In genomic region chr14:52856139-52856538, GRCh38 we compare ENCODE assay signal across 20 cellular contexts.
DNase-seq lines count a peak whose midpoint lies in the region; ATAC-seq and TF ChIP-seq lines count a peak whose summit lies in the region.
"Had no signal": no experiment of that assay in that cellular context is flagged by ENCODE, and none has a peak within 500 bp of the region (broad histone marks: within the 10 kb centered on the region; RNA-seq: fewer than 3 reads in every experiment).

No MANE protein-coding gene starts in this region.

- H3K4me3 ChIP-seq in Peyer's patch = no peak overlapping the region

- no peak overlapping the region for H3K27ac ChIP-seq in Peyer's patch

- H3K4me3 Mint-ChIP-seq in chondrocyte (ENCODE audit: unreplicated experiment) (no peak overlapping the region), nephron (no peak overlapping the region)
- H3K4me3 Mint-ChIP-seq: CD4-positive, CD25-positive, alpha-beta regulatory T cell had no signal

- H3K27ac Mint-ChIP-seq in chondrocyte (ENCODE audit: unreplicated experiment) (peak overlapping the region; percentile 67), nephron (peak overlapping the region in 2 of 3 experiments; percentile 18 to 48)
- H3K27ac Mint-ChIP-seq: CD4-positive, CD25-positive, alpha-beta regulatory T cell had no signal

- H3K9me3 ChIP-seq in Peyer's patch = no peaks in the 10 kb centered on the region
- H3K9me3 ChIP-seq: BE2C had no signal

- peaks cover 0 to 8% (median 0%) of the 10 kb centered on the region in 3 donors for H3K36me3 ChIP-seq in Peyer's patch

- no peak for TF ChIP-seq POLR2A in Peyer's patch (IDR thresholded peaks at IDR 0.05)

- DNase-seq in A172 (ENCODE audit: low spot score) (peak; percentile 80), M059J (ENCODE audit: low read depth) (peak; percentile 66), chondrocyte (ENCODE audit: low spot score) (no peak), GF-D8 (lab: John Stamatoyannopoulos, UW) (no peak), Peyer's patch (no peak)
- DNase-seq: 8988T; BE2C; CD4-positive, CD25-positive, alpha-beta regulatory T cell; DMS153; KG1; NCI-H1417 treated with DMSO at 0.1 percent for 48 hours; NCI-H1930; NCI-H226; NCI-H524; NCI-H82; RPMI8226; SIG-M5 had no signal

- H3K27me3 ChIP-seq in Peyer's patch = no peaks in the 10 kb centered on the region
- H3K27me3 ChIP-seq: BE2C had no signal

- TF ChIP-seq CTCF in chondrocyte (IDR thresholded peaks at IDR 0.05) (no peak), nephron (IDR thresholded peaks at IDR 0.05; ENCODE audit: unreplicated experiment in 3 of 3) (no peak), Peyer's patch (IDR thresholded peaks at IDR 0.05) (no peak)

- H3K4me1 Mint-ChIP-seq in chondrocyte (ENCODE audit: low read depth) = peaks cover 47% of the 10 kb centered on the region
- H3K4me1 Mint-ChIP-seq in nephron = peaks cover 14% of the 10 kb centered on the region
- H3K4me1 Mint-ChIP-seq: CD4-positive, CD25-positive, alpha-beta regulatory T cell had no signal

- H3K27me3 Mint-ChIP-seq in chondrocyte (ENCODE audit: low read depth) (no peaks in the 10 kb centered on the region), nephron (ENCODE audit: low read depth) (no peaks in the 10 kb centered on the region)
- H3K27me3 Mint-ChIP-seq: CD4-positive, CD25-positive, alpha-beta regulatory T cell had no signal

- peaks cover 45% of the 10 kb centered on the region for H3K36me3 Mint-ChIP-seq in chondrocyte (ENCODE audit: low read depth)
- peaks cover 60% of the 10 kb centered on the region for H3K36me3 Mint-ChIP-seq in nephron (ENCODE audit: low read depth)

- no peaks in the 10 kb centered on the region for H3K4me1 ChIP-seq in Peyer's patch

- ATAC-seq in HG03565 (IDR thresholded peaks at IDR 0.05; ENCODE audit: unreplicated experiment) (no peak), GM19397 (IDR thresholded peaks at IDR 0.05; ENCODE audit: unreplicated experiment) (no peak)

- H3K9me3 Mint-ChIP-seq in chondrocyte (ENCODE audit: low read depth) (no peaks in the 10 kb centered on the region), nephron (peaks cover 2% of the 10 kb centered on the region)

Comparison
In these comparisons a context has a peak if more than half of its experiments do, and no peak if none do; other contexts are left out.
1. DNase-seq: peak in A172 (single experiment) and M059J (single experiment); none in chondrocyte (single experiment), GF-D8 (single experiment) and Peyer's patch (0 of 3).